1 cellular context compared by ENCODE assay signal in the genomic region with DNA sequence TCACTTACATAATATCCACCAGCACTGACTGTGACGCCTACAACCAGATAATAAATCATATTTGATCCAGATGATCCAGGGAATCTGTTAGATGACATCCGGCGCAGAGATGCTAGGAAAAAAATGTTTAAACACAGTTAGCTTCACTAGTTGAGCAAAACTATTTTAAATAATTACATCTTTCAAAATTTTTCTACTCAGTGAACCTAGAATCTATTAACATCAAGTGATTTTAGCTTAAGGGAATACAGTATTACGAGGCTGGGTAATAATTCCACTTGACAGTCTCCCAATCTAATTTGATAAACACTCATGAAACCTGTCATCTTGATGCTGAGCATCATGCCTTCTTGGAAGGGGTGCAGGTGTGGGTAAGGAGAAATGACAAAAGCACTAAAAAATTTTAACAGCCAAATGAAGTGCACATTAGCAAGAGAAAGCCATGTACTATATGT.
TF ChIP-seq lines count a peak whose summit lies in the region.

No MANE protein-coding gene starts in this region.

TF ChIP-seq in K562, 482 proteins besides CTCF, POLR2A, EP300 and RAD21:
- TF ChIP-seq SRSF1 (IDR thresholded peaks at IDR 0.05; ENCODE audit: low read depth, low read length) (no peak), NCOA6 (IDR thresholded peaks at IDR 0.05) (no peak), DMBX1 (CRISPR knock-in tag; IDR thresholded peaks at IDR 0.05; ENCODE audit: borderline replicate concordance) (no peak), MEIS2 (IDR thresholded peaks at IDR 0.05; ENCODE audit: partially characterized antibody) (peak; percentile 4), ZNF384 (IDR thresholded peaks at IDR 0.05; ENCODE audit: low read depth, low read length) (no peak), NFIC (IDR thresholded peaks at IDR 0.05) (no peak)
